Comparison of ENCODE assay signal across 1 cellular context in genomic region chr6:132511159-132511835, GRCh38.
TF ChIP-seq lines count a peak whose summit lies in the region.

No MANE protein-coding gene starts in this region.

TF ChIP-seq in H1, 55 proteins besides CTCF, POLR2A, EP300 and RAD21:
- TF ChIP-seq FOSL1 (IDR thresholded peaks at IDR 0.05; ENCODE audit: insufficient read depth, low read depth, low read length) (no peak), ASH2L (IDR thresholded peaks at IDR 0.05; ENCODE audit: low read length) (no peak), SUZ12 (IDR thresholded peaks at IDR 0.05; ENCODE audit: low read length) (no peak), HDAC6 (IDR thresholded peaks at IDR 0.05; ENCODE audit: low read depth, low read length) (no peak), NANOG (IDR thresholded peaks at IDR 0.05; ENCODE audit: insufficient read depth, low read depth, low read length, poor library complexity, severe bottlenecking) (no peak)
